In the genomic region with DNA sequence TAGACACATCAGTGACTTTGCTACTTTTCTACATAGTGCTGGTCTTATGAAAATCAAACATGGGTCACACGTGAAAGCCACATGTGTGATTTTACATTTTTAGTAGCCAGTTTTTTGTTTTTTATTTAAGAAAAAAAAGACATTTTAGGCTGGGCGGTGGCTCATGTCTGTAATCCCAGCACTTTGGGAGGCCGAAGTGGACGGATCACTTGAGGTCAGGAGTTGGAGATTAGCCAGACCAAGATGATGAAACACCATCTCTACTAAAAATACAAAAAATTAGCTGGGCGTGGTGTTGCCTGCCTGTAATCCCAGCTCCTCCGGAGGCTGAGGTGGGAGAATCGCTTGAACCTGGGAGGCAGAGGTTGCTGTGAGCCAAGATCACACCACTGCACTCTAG, we compare ENCODE assay signal across 8 cellular contexts.
DNase-seq lines count a peak whose midpoint lies in the region; ATAC-seq, FAIRE-seq and TF ChIP-seq lines count a peak whose summit lies in the region.
"Not testable (repeated sequence)": the region's sequence is repeated elsewhere in the genome, so short reads cannot be mapped to it uniquely, and the experiment has no call there.

No MANE protein-coding gene starts in this region.

- H3K79me1 ChIP-seq in IMR-90 (ENCODE audit: low read depth in 1 of 2, low read length in 2 of 2); mesenchymal stem cell (replicated peaks; ENCODE audit: low read length, poor library complexity, severe bottlenecking): not testable (repeated sequence)

- H3K9ac ChIP-seq in GM23248: peak overlapping the region; percentile 25; the same call in 1 of the 2 replicates
- not testable (repeated sequence) for H3K9ac ChIP-seq in IMR-90 (ENCODE audit: low read depth, low read length)
- H3K9ac ChIP-seq in mesenchymal stem cell (ENCODE audit: low read length): peak overlapping the region; percentile 29

- not testable (repeated sequence) for H3F3A ChIP-seq in GM23248 (ENCODE audit: insufficient read depth)

- H3K4me2 ChIP-seq in GM23248 (ENCODE audit: unreplicated experiment): peak overlapping the region; percentile 31
- H3K4me2 ChIP-seq in IMR-90 (ENCODE audit: low read depth, low read length); mesenchymal stem cell (ENCODE audit: low read length, poor library complexity, severe bottlenecking): not testable (repeated sequence)

- H3K27ac ChIP-seq in GM23248: peak overlapping the region; percentile 16; the same call in 1 of the 2 replicates
- H3K27ac ChIP-seq in IMR-90 (ENCODE audit: insufficient read depth, low read length); mesenchymal stem cell (ENCODE audit: low read length, poor library complexity, severe bottlenecking): not testable (repeated sequence)

- WGBS in GM23248 (ENCODE audit: low coverage in 1 of 2, low lambda C conversion rate in 2 of 2, missing lambda C conversion rate in 2 of 2), 2 experiments: 10 to 12% methylated on average over 7 of the region's 7 CpGs
- no CpG with 5 or more reads among the region's 7 CpGs for WGBS in IMR-90 (ENCODE audit: extremely low coverage in 2 of 2, insufficient read length in 1 of 2), 2 experiments
- WGBS in mesenchymal stem cell: 93% methylated on average over 7 of the region's 7 CpGs

- H4K5ac ChIP-seq in IMR-90 (ENCODE audit: low read depth, low read length): not testable (repeated sequence)

- not testable (repeated sequence) for H2BK12ac ChIP-seq in mesenchymal stem cell (ENCODE audit: low read length in 2 of 2)

- ATAC-seq in IMR-90 (ENCODE audit: low read depth): not testable (repeated sequence)

- H2BK120ac ChIP-seq in IMR-90 (ENCODE audit: low read depth, low read length); mesenchymal stem cell (ENCODE audit: low read depth, low read length): not testable (repeated sequence)

- H2AK9ac ChIP-seq in IMR-90 (replicated peaks; ENCODE audit: low read depth, low read length, poor library complexity): not testable (repeated sequence)

- CTCF ChIA-PET in IMR-90 (lab: Yijun Ruan, JAX): not testable (repeated sequence)

- not testable (repeated sequence) for H3K9me1 ChIP-seq in IMR-90 (ENCODE audit: insufficient read depth, low read length)

- FAIRE-seq in endometrium (lab: Jason Lieb, UNC): peak; percentile 50

- H2BK15ac ChIP-seq in IMR-90 (ENCODE audit: low read depth, low read length); mesenchymal stem cell (ENCODE audit: low read depth, poor library complexity, severe bottlenecking): not testable (repeated sequence)

- H3K4ac ChIP-seq in IMR-90 (ENCODE audit: low read depth, low read length); mesenchymal stem cell (ENCODE audit: low read depth in 1 of 2, low read length in 2 of 2): not testable (repeated sequence)

- peak overlapping the region; percentile 77 for H2AFZ ChIP-seq in GM23248
- not testable (repeated sequence) for H2AFZ ChIP-seq in IMR-90 (replicated peaks; ENCODE audit: low read length, poor library complexity); mesenchymal stem cell (ENCODE audit: low read depth, low read length)

- intact Hi-C loops in IMR-90 (cut with micrococcal nuclease): not testable (repeated sequence)

- not testable (repeated sequence) for BruUV-seq in IMR-90 (replicated peaks; lab: Mats Ljungman, UMichigan)

- POLR2A ChIA-PET in IMR-90 (lab: Charles Lee; ENCODE audit: unreplicated experiment): not testable (repeated sequence)

- H4K20me1 ChIP-seq in GM23248 (ENCODE audit: insufficient read depth); IMR-90 (ENCODE audit: insufficient read depth, low read length): not testable (repeated sequence)

- not testable (repeated sequence) for H2AK5ac ChIP-seq in IMR-90 (ENCODE audit: low read depth, low read length); mesenchymal stem cell (ENCODE audit: low read length, severe bottlenecking)

- H3K56ac ChIP-seq in IMR-90 (ENCODE audit: extremely low read depth, insufficient read depth, low read length): not testable (repeated sequence)

- not testable (repeated sequence) for H3K4me3 ChIP-seq in AG10803 (ENCODE audit: low read length); IMR-90 (ENCODE audit: insufficient read depth, low read depth, low read length); fibroblast of the aortic adventitia (ENCODE audit: low read depth, low read length); mesenchymal stem cell (ENCODE audit: insufficient read depth in 1 of 2, low read depth in 1 of 2, low read length in 2 of 2)
- 0 out of 2 replicates have a peak overlapping the region, but pooled peaks have one; percentile 21 for H3K4me3 ChIP-seq in GM23248

- not testable (repeated sequence) for H4K8ac ChIP-seq in IMR-90 (ENCODE audit: low read depth in 2 of 2, low read length in 2 of 2); mesenchymal stem cell (ENCODE audit: low read length)

- not testable (repeated sequence) for H3K36me3 ChIP-seq in GM23248 (ENCODE audit: low read depth); IMR-90 (ENCODE audit: control insufficient read depth, insufficient read depth, low read length); mesenchymal stem cell (ENCODE audit: control insufficient read depth in 1 of 2, insufficient read depth in 2 of 2, low read depth in 1 of 2, low read length in 2 of 2)

- H3K9me3 ChIP-seq in GM23248 (ENCODE audit: low read depth); IMR-90 (ENCODE audit: control insufficient read depth, insufficient read depth, low read length); mesenchymal stem cell (ENCODE audit: control insufficient read depth, low read length): not testable (repeated sequence)

- H3K18ac ChIP-seq in IMR-90 (ENCODE audit: low read depth, low read length): 0 out of 2 replicates have a peak overlapping the region, but pooled peaks have one; percentile 13
- not testable (repeated sequence) for H3K18ac ChIP-seq in mesenchymal stem cell (ENCODE audit: low read depth in 1 of 2, low read length in 2 of 2)

- not testable (repeated sequence) for H3K79me2 ChIP-seq in GM23248 (ENCODE audit: insufficient read depth)

- H2BK5ac ChIP-seq in IMR-90 (ENCODE audit: low read depth, low read length, poor library complexity, severe bottlenecking); mesenchymal stem cell (ENCODE audit: low read depth, low read length, poor library complexity, severe bottlenecking): not testable (repeated sequence)

- H3K27me3 ChIP-seq in GM23248 (replicated peaks; ENCODE audit: insufficient read depth); IMR-90 (ENCODE audit: control insufficient read depth, insufficient read depth, low read length); mesenchymal stem cell (ENCODE audit: control insufficient read depth in 1 of 2, insufficient read depth in 1 of 2, low read length in 2 of 2): not testable (repeated sequence)

- H4K91ac ChIP-seq in IMR-90 (ENCODE audit: insufficient read depth, low read depth, low read length); mesenchymal stem cell (ENCODE audit: low read length): not testable (repeated sequence)

- not testable (repeated sequence) for TF ChIP-seq POLR2A in IMR-90 (IDR thresholded peaks at IDR 0.05; ENCODE audit: low read depth, low read length)

- not testable (repeated sequence) for H3K23ac ChIP-seq in IMR-90 (ENCODE audit: low read depth, low read length); mesenchymal stem cell (ENCODE audit: low read length in 2 of 2)

- not testable (repeated sequence) for TF ChIP-seq RAD21 in IMR-90 (IDR thresholded peaks at IDR 0.05; ENCODE audit: low read length)

- H3K14ac ChIP-seq in IMR-90 (replicated peaks; ENCODE audit: low read depth, low read length); mesenchymal stem cell (ENCODE audit: low read length in 2 of 2): not testable (repeated sequence)

- DNase-seq in AG10803 (ENCODE audit: low read depth): peak; percentile 76
- DNase-seq in GM23248: peak; percentile 61
- DNase-seq in IMR-90, mesenchymal stem cell: not testable (repeated sequence)
- DNase-seq in RPMI7951 (ENCODE audit: low read depth): peak; percentile 74
- DNase-seq in fibroblast of the aortic adventitia (ENCODE audit: low read depth): peak; percentile 17
- peak; percentile 55 for DNase-seq in stromal cell of bone marrow (ENCODE audit: low read depth)

- in situ Hi-C loops in GM23248 (cut with MboI); IMR-90 (cut with MboI; ENCODE audit: low sequenced_read_pairs): not testable (repeated sequence)

- dilution Hi-C loops in IMR-90 (cut with HindIII; ENCODE audit: low sequenced_read_pairs, unreplicated experiment): not testable (repeated sequence)

- TF ChIP-seq CTCF in AG10803 (conservative IDR thresholded peaks at IDR 0.05; ENCODE audit: low read length); IMR-90 (conservative IDR thresholded peaks at IDR 0.05; ENCODE audit: low read depth, low read length); fibroblast of the aortic adventitia (IDR thresholded peaks at IDR 0.05; ENCODE audit: insufficient read depth, low read length): not testable (repeated sequence)

- H3K9me2 ChIP-seq in GM23248 (ENCODE audit: insufficient read depth): not testable (repeated sequence)

- H3K4me1 ChIP-seq in GM23248 (ENCODE audit: insufficient read depth): peaks cover 13% of the 10 kb centered on the region
- not testable (repeated sequence) for H3K4me1 ChIP-seq in IMR-90 (ENCODE audit: control insufficient read depth, insufficient read depth, low read length); mesenchymal stem cell (ENCODE audit: control insufficient read depth, insufficient read depth, low read depth, low read length)

- H2BK20ac ChIP-seq in IMR-90 (ENCODE audit: low read depth, low read length): not testable (repeated sequence)
